ENCODE assay signal across 8 cellular contexts in the genomic region with DNA sequence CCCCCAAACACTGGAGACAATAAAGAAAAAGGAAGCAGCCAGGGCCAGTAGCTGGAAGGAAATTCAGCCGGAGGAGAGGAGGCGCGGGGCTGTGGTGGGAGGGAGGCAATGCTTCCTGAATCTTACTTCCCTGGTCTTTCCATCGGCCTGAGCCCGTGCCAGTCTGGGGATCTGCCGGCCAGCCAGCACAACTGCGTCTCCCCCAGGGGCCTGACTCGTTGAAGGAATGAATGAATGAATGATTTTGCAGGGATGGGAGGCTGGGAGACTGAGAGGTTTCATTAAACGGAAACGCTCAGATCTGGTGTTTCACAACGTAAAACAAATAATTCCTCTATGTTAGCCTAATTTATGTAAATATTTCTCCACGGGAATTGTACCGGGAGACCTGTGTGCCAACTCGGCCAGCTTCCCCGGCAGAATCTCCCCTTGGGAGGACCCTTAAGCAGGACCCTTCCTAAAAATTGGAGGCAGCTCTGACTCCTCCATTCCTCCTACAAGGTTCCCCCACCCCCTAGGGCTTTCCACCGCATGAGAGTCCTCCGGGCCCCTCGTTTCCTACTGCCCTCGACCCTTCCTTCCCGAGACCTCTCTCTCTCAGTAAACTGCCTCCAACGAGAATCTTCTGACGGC. TPM values are rescaled to one million over a fixed set of nuclear protein-coding genes. Genes with fewer than 3 reads are reported as not detected.
A peak's percentile ranks its signal among the peaks of the same experiment; 100 is the strongest.
DNase-seq lines count a peak whose midpoint lies in the region; ATAC-seq, FAIRE-seq and TF ChIP-seq lines count a peak whose summit lies in the region.

No MANE protein-coding gene starts in this region.

- 72% methylated on average over 22 of the region's 22 CpGs for WGBS in A549 (ENCODE audit: missing lambda C conversion rate)

- TF ChIP-seq CTCF in A549 (IDR thresholded peaks at IDR 0.05) = no peak

- no peak for DNase-seq in A549 (ENCODE audit: low read depth in 1 of 2, low spot score in 1 of 2)
- no peak for DNase-seq in Jurkat, Clone E6-1 (ENCODE audit: low read depth, low spot score)
- DNase-seq in caudate nucleus (lab: John Stamatoyannopoulos, UW) = peak in 1 of 61 donors; percentile 29
- no peak for DNase-seq in NCI-H2107 (lab: John Stamatoyannopoulos, UW)
- DNase-seq in NCI-H526 treated with DMSO at 0.1 percent for 48 hours (lab: John Stamatoyannopoulos, UW) = no peak

- peak overlapping the region; percentile 95 for H3K4me2 ChIP-seq in A549

- no peak for ATAC-seq in A549
- ATAC-seq in GM21360 (IDR thresholded peaks at IDR 0.05; ENCODE audit: unreplicated experiment) = no peak
- ATAC-seq in HG03571 (IDR thresholded peaks at IDR 0.05; ENCODE audit: unreplicated experiment) = no peak

- no peak for TF ChIP-seq RAD21 in A549 (conservative IDR thresholded peaks at IDR 0.05 in 1 of 2, IDR thresholded peaks at IDR 0.05 in 1 of 2)

- POLR2A ChIA-PET in A549 (lab: Yijun Ruan, JAX) = interaction anchor here (1.7 kb wide), 1 partner anchor 189 kb away, joined by 5 read pairs; a partner anchor contains a TSS

- TF ChIP-seq POLR2A in A549 (IDR thresholded peaks at IDR 0.05; ENCODE audit: low read length) = no peak

- H3K4me1 ChIP-seq in A549 (peaks cover 11% of the 10 kb centered on the region; the same call in 2 of the 3 replicates), mononuclear cell (ENCODE audit: insufficient read depth, low read length) (peaks cover 37% of the 10 kb centered on the region)

- CTCF ChIA-PET in A549 (lab: Yijun Ruan, JAX) = interaction anchor here (0.7 to 37.9 kb wide), 3 partner anchors 10 to 64 kb away, joined by 3 to 880 read pairs (median 33); no protein-coding TSS in a partner anchor

- peak overlapping the region; percentile 72 for H3K4me3 ChIP-seq in A549
- H3K4me3 ChIP-seq in Jurkat, Clone E6-1 (ENCODE audit: low read length) = peak overlapping the region; percentile 59
- H3K4me3 ChIP-seq in mononuclear cell (ENCODE audit: low read length) = peak overlapping the region; percentile 54

- FAIRE-seq in A549 (lab: Jason Lieb, UNC) = no peak

- H3K27ac ChIP-seq in A549 (peak overlapping the region; percentile 71 to 90; a peak in 4 of 6 replicates), caudate nucleus (ENCODE audit: low read depth, low read length) (peak overlapping the region; percentile 48)

- no peaks in the 10 kb centered on the region for H3K9me3 ChIP-seq in A549
- H3K9me3 ChIP-seq in mononuclear cell (ENCODE audit: low read depth, low read length) = no peaks in the 10 kb centered on the region

- H3K27me3 ChIP-seq in mononuclear cell (ENCODE audit: insufficient read depth, low read length) = peaks cover 9% of the 10 kb centered on the region

- TF ChIP-seq EP300 in A549 (IDR thresholded peaks at IDR 0.05) = no peak

TF ChIP-seq in A549, 52 proteins besides CTCF, POLR2A, EP300 and RAD21:
- no peak for TF ChIP-seq TP53 (CRISPR knock-in tag; IDR thresholded peaks at IDR 0.05)
- no peak for TF ChIP-seq HDAC2 (IDR thresholded peaks at IDR 0.05)
- no peak for TF ChIP-seq RCOR1 (IDR thresholded peaks at IDR 0.05; ENCODE audit: low read depth, low read length)
- no peak for TF ChIP-seq NPAS2 (CRISPR knock-in tag; IDR thresholded peaks at IDR 0.05; ENCODE audit: borderline replicate concordance)
- TF ChIP-seq CHD2 (IDR thresholded peaks at IDR 0.05; ENCODE audit: low read length, partially characterized antibody) = no peak
- no peak for TF ChIP-seq HOXB5 (CRISPR knock-in tag; IDR thresholded peaks at IDR 0.05)
- TF ChIP-seq GATA3 (IDR thresholded peaks at IDR 0.05; ENCODE audit: borderline replicate concordance) = no peak

RNA-seq across cellular contexts. Expression of a gene that starts 1.3 kb away (rescaled TPM):
- 7.1 and 8.6 TPM in 2 replicates for polyA plus RNA-seq in A549 (2011; rRNA removed)
- 15.7 and 21.3 TPM in 2 replicates for polyA plus RNA-seq in A549 (2012; cell fraction: cytosol; rRNA removed)
- polyA plus RNA-seq in A549 (2012; cell fraction: nucleus; rRNA removed) = 44.2 and 62.0 TPM in 2 replicates
- 23.9 to 30.4 TPM (median 27.5 TPM) in 3 replicates for polyA plus RNA-seq in A549 (2017; fragmentation: RNase III; extraction: RNeasy Plus Mini Kit Qiagen cat#74134 plus additional on column Dnase treatment)
- 9.4 and 10.6 TPM in 2 replicates for polyA minus RNA-seq in A549 (2011; rRNA and poly(A)+ RNA removed)
- polyA plus RNA-seq in Jurkat, Clone E6-1 (2012; ENCODE audit: insufficient read depth, insufficient read length) = 10.9 TPM
- 5.1 TPM for total RNA-seq in mononuclear cell

RNA-seq across cellular contexts. Expression of a gene that starts 42.0 kb away (rescaled TPM):
- 17.8 and 28.9 TPM in 2 replicates for polyA plus RNA-seq in A549 (2011; rRNA removed)
- 36.9 and 47.2 TPM in 2 replicates for polyA plus RNA-seq in A549 (2012; cell fraction: cytosol; rRNA removed)
- 34.1 and 42.1 TPM in 2 replicates for polyA plus RNA-seq in A549 (2012; cell fraction: nucleus; rRNA removed)
- polyA plus RNA-seq in A549 (2017; fragmentation: RNase III; extraction: RNeasy Plus Mini Kit Qiagen cat#74134 plus additional on column Dnase treatment) = 26.6 to 32.7 TPM (median 30.8 TPM) in 3 replicates
- polyA minus RNA-seq in A549 (2011; rRNA and poly(A)+ RNA removed) = 9.5 and 11.2 TPM in 2 replicates
- polyA plus RNA-seq in Jurkat, Clone E6-1 (2012; ENCODE audit: insufficient read depth, insufficient read length) = 19.8 TPM
- 14.4 TPM for total RNA-seq in mononuclear cell
